ENCODE assay signal across 7 cellular contexts in genomic region chr7:74269757-74270277, GRCh38. TPM values are rescaled to one million over a fixed set of nuclear protein-coding genes. Genes with fewer than 3 reads are reported as not detected.
DNase-seq lines count a peak whose midpoint lies in the region; ATAC-seq and TF ChIP-seq lines count a peak whose summit lies in the region.

No MANE protein-coding gene starts in this region.

- peak; percentile 75 for ATAC-seq in PC-3

- H3K9me2 ChIP-seq in PC-3 (replicated peaks; ENCODE audit: low read length), result no peaks in the 10 kb centered on the region
- no peaks in the 10 kb centered on the region for H3K9me2 ChIP-seq in neural cell (ENCODE audit: insufficient read depth, low read length)

- in situ Hi-C loops in GM13977 (cut with MboI; ENCODE audit: low pct_unique_long_range_greater_than_20kb, low sequenced_read_pairs, unreplicated experiment), result no loop called here

- H4K20me1 ChIP-seq in PC-3 (ENCODE audit: low read length) (no peaks in the 10 kb centered on the region), neural cell (ENCODE audit: insufficient read depth) (no peaks in the 10 kb centered on the region)

- peak overlapping the region; percentile 99 for H2AFZ ChIP-seq in PC-3 (ENCODE audit: low read length)
- H2AFZ ChIP-seq in neural cell (ENCODE audit: low read depth, low read length), result peak overlapping the region; percentile 66

- no peaks in the 10 kb centered on the region for H3F3A ChIP-seq in PC-3 (ENCODE audit: low read length, unreplicated experiment)
- H3F3A ChIP-seq in neural cell (ENCODE audit: insufficient read depth, low read length, poor library complexity, severe bottlenecking), result no peaks in the 10 kb centered on the region

- intact Hi-C loops in PC-3 (cut with micrococcal nuclease), result loop anchor here (1.0 to 10.0 kb wide), 3 partner anchors 19 to 85 kb away; partner anchors contain the start of gene CLIP2
- intact Hi-C loops in thyroid gland (cut with DNase I), result no loop called here

- CTCF ChIA-PET in PC-3 (lab: Charles Lee), result no interaction called here

- TF ChIP-seq RAD21 in neural cell (conservative IDR thresholded peaks at IDR 0.05), result no peak

- peak; percentile 68 for DNase-seq in GM13977 (ENCODE audit: low spot score)
- peak; percentile 75 for DNase-seq in PC-3
- DNase-seq in activated T-helper 9 cell treated with anti-CD3 and anti-CD28 coated beads, Interleukin-2, amount 50 U/mL, for 16 hours (ENCODE audit: low read depth), result peak; percentile 28
- peak; percentile 70 to 78 for DNase-seq in foreskin fibroblast
- DNase-seq in thyroid gland, result peak; percentile 14 to 56

- H3K9ac ChIP-seq in HUES48 (ENCODE audit: low read depth, low read length) (no peak overlapping the region), PC-3 (ENCODE audit: low read length) (peak overlapping the region; percentile 44; the same call in 1 of the 2 replicates), neural cell (ENCODE audit: low read length) (peak overlapping the region; percentile 62)

- H3K36me3 ChIP-seq in HUES48 (ENCODE audit: control insufficient read depth, insufficient read depth, low read length) (no peaks in the 10 kb centered on the region), PC-3 (ENCODE audit: low read depth, low read length) (no peaks in the 10 kb centered on the region), neural cell (ENCODE audit: insufficient read depth, low read length) (no peaks in the 10 kb centered on the region), thyroid gland (no peaks in the 10 kb centered on the region)

- 1 to 2% methylated on average over 17 of the region's 17 CpGs for WGBS in thyroid gland, 2 donors

- no peak for TF ChIP-seq POLR2A in thyroid gland (IDR thresholded peaks at IDR 0.05)

- H3K4me1 ChIP-seq in HUES48 (ENCODE audit: control insufficient read depth, insufficient read depth, low read length) (peaks cover 8% of the 10 kb centered on the region), PC-3 (ENCODE audit: insufficient read depth, low read length) (peaks cover 17% of the 10 kb centered on the region), thyroid gland (peaks cover 0 to 10% of the 10 kb centered on the region in 2 donors)

- H3K4me3 ChIP-seq in HUES48 (ENCODE audit: low read depth, low read length) (peak overlapping the region; percentile 56), PC-3 (ENCODE audit: low read length) (peak overlapping the region; percentile 79), foreskin fibroblast (ENCODE audit: low read depth in 1 of 2, low read length in 2 of 2) (peak overlapping the region; percentile 39 to 58), neural cell (ENCODE audit: low read length) (peak overlapping the region; percentile 60), thyroid gland (replicated peaks in 1 of 3) (peak overlapping the region in 2 of 3 donors; percentile 25 to 34)

- no peaks in the 10 kb centered on the region for H3K9me3 ChIP-seq in HUES48 (ENCODE audit: control insufficient read depth, insufficient read depth, low read length)
- H3K9me3 ChIP-seq in PC-3 (ENCODE audit: low read length), result no peaks in the 10 kb centered on the region
- no peaks in the 10 kb centered on the region for H3K9me3 ChIP-seq in neural cell (ENCODE audit: low read length)
- H3K9me3 ChIP-seq in thyroid gland, result no peaks in the 10 kb centered on the region

- no peaks in the 10 kb centered on the region for H3K27me3 ChIP-seq in HUES48 (ENCODE audit: control insufficient read depth, insufficient read depth, low read length)
- H3K27me3 ChIP-seq in PC-3 (ENCODE audit: low read length), result no peaks in the 10 kb centered on the region
- H3K27me3 ChIP-seq in neural cell (ENCODE audit: insufficient read depth, low read depth, low read length), result no peaks in the 10 kb centered on the region
- no peaks in the 10 kb centered on the region for H3K27me3 ChIP-seq in thyroid gland

- POLR2A ChIA-PET in PC-3 (lab: Charles Lee; ENCODE audit: unreplicated experiment), result interaction anchor here (0.5 kb wide), 1 partner anchor 20 kb away, joined by 3 read pairs; the partner anchor contains the start of gene CLIP2

- peak overlapping the region; percentile 98 for H3K4me2 ChIP-seq in PC-3 (ENCODE audit: low read length)
- H3K4me2 ChIP-seq in neural cell (ENCODE audit: low read length), result peak overlapping the region; percentile 32

- TF ChIP-seq EP300 in neural cell (conservative IDR thresholded peaks at IDR 0.05; ENCODE audit: poor library complexity, severe bottlenecking), result peak; percentile 24

- BruUV-seq in PC-3 (replicated peaks; lab: Mats Ljungman, UMichigan), result no TSS peak

- H3K79me2 ChIP-seq in PC-3 (ENCODE audit: low read length) (no peaks in the 10 kb centered on the region), neural cell (replicated peaks; ENCODE audit: insufficient read depth, low read length) (no peaks in the 10 kb centered on the region)

- TF ChIP-seq CTCF in GM13977 (IDR thresholded peaks at IDR 0.05; ENCODE audit: extremely low read depth, insufficient read depth, missing control alignments) (no peak), PC-3 (conservative IDR thresholded peaks at IDR 0.05; ENCODE audit: low read depth, low read length) (no peak), foreskin fibroblast (IDR thresholded peaks at IDR 0.05; ENCODE audit: low read depth, low read length) (no peak), neural cell (IDR thresholded peaks at IDR 0.05; ENCODE audit: poor library complexity, severe bottlenecking) (no peak), thyroid gland (IDR thresholded peaks at IDR 0.05) (no peak)

- H3K27ac ChIP-seq in HUES48 (ENCODE audit: low read depth, low read length) (peak overlapping the region; percentile 1), PC-3 (ENCODE audit: low read length) (no peak overlapping the region), neural cell (ENCODE audit: low read length) (no peak overlapping the region), thyroid gland (no peak overlapping the region)

TF ChIP-seq in neural cell, 6 proteins besides CTCF, POLR2A, EP300 and RAD21:
- TF ChIP-seq MXI1 (conservative IDR thresholded peaks at IDR 0.05; ENCODE audit: poor library complexity, severe bottlenecking), result no peak
- no peak for TF ChIP-seq POLR2AphosphoS5 (IDR thresholded peaks at IDR 0.05)
- TF ChIP-seq TAF1 (IDR thresholded peaks at IDR 0.05; ENCODE audit: low read depth), result no peak
- peak; percentile 33 for TF ChIP-seq SMC3 (conservative IDR thresholded peaks at IDR 0.05; ENCODE audit: poor library complexity)
- no peak for TF ChIP-seq REST (IDR thresholded peaks at IDR 0.05; ENCODE audit: borderline replicate concordance)
- no peak for TF ChIP-seq EZH2 (IDR thresholded peaks at IDR 0.05; ENCODE audit: borderline replicate concordance, insufficient read depth, low read length, poor library complexity, severe bottlenecking)

RNA-seq across cellular contexts. Expression of gene RFC2, which starts 15.6 kb away (rescaled TPM):
- 57.4 and 60.4 TPM in 2 replicates for total RNA-seq in PC-3 (2014; rRNA removed)
- polyA plus RNA-seq in neural cell, result 20.9 and 35.3 TPM in 2 replicates
- 22.7 and 23.4 TPM in 2 replicates for polyA minus RNA-seq in neural cell
- 10 to 100 TPM; 11.4 to 16.8 (median 14.0) TPM for total RNA-seq in thyroid gland

RNA-seq across cellular contexts. Expression of gene CLIP2, which starts 19.4 kb away (rescaled TPM):
- total RNA-seq in PC-3 (2014; rRNA removed) (26.2 and 33.8 TPM in 2 replicates), thyroid gland (10 to 100 TPM in 1 of 4 donors, 1 to 10 TPM in 3; 4.4 to 16.5 (median 6.7) TPM)
- polyA plus RNA-seq in neural cell, result 25.7 and 38.9 TPM in 2 replicates
- polyA minus RNA-seq in neural cell, result 130 and 161 TPM in 2 replicates
